8 cellular contexts compared by ENCODE assay signal in the genomic region with DNA sequence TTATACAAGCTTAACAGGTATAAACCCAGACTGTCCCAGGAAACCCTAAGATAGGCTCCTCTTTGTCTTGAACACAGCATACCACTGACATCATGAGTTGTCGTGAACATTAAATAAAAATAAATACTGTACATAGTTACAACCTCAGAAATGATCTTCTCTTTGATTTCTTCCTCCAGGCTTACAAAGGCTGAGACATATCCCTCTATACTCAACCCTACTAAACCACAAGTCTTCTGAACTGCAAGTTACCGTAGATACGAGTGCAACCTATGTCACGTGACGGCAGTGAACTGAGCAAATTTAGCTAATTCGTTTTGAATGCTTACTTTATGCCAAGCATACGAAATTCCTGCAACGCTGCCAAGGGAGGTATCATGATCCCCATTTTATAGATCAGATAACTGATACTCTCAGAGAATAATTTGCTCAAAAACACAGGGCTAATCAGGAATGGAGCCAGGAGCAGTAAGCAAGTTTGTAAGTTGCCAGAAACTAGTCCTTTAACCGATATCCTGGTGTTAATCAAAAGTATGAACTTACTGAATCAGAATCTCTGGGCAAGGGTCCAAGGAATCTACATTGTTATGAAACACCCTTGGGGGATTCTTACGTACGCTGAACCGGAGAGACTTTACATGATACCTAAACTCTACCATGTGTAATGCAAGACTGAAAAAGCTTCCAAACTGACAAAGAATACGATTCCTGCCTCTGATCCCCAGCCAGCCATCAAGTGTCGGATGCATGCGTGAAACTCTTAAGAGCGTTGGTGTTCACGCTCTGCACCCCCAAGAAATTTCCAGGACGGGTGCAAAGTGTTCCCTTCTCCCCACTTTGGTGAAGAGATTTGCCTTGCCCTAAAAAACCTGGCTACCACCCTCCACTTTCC.
DNase-seq lines count a peak whose midpoint lies in the region; ATAC-seq lines count a peak whose summit lies in the region.

No MANE protein-coding gene starts in this region.

- peaks cover 75 to 91% of the 10 kb centered on the region in 2 donors for H3K4me1 Mint-ChIP-seq in effector memory CD8-positive, alpha-beta T cell (ENCODE audit: low read depth in 2 of 2)

- DNase-seq in H4 (ENCODE audit: low spot score): peak; percentile 97
- peak; percentile 65 for DNase-seq in T1000 (lab: John Stamatoyannopoulos, UW)
- DNase-seq in effector memory CD8-positive, alpha-beta T cell: peak; percentile 51 to 56 (median 54)
- DNase-seq in stimulated activated CD4-positive, alpha-beta T cell treated with anti-CD3 and anti-CD28 coated beads, Interleukin-4, amount 100 ng/mL, for 24 hours: peak; percentile 58
- DNase-seq in HuH-7.5 (ENCODE audit: low spot score): no peak
- DNase-seq in midbrain (lab: John Stamatoyannopoulos, UW): no peak

- H3K27me3 Mint-ChIP-seq in effector memory CD8-positive, alpha-beta T cell: no peaks in the 10 kb centered on the region

- H3K9me3 Mint-ChIP-seq in effector memory CD8-positive, alpha-beta T cell: peaks cover 1 to 2% of the 10 kb centered on the region in 2 donors

- peak overlapping the region; percentile 64 to 76 for H3K4me3 Mint-ChIP-seq in effector memory CD8-positive, alpha-beta T cell

- H3K36me3 Mint-ChIP-seq in effector memory CD8-positive, alpha-beta T cell (ENCODE audit: insufficient read depth): peaks cover 17% of the 10 kb centered on the region

- peak; percentile 83 for ATAC-seq in effector memory CD8-positive, alpha-beta T cell (replicated peaks)
- ATAC-seq in GM21786 (IDR thresholded peaks at IDR 0.05; ENCODE audit: unreplicated experiment) (no peak), HG03460 (IDR thresholded peaks at IDR 0.05; ENCODE audit: unreplicated experiment) (no peak)

- H3K27ac Mint-ChIP-seq in effector memory CD8-positive, alpha-beta T cell: peak overlapping the region; percentile 97 to 99

Comparison
In these comparisons a context has a peak if more than half of its experiments do, and no peak if none do; other contexts are left out.
1. DNase-seq: peak in H4 (single experiment), T1000 (single experiment), effector memory CD8-positive, alpha-beta T cell (3 of 3) and stimulated activated CD4-positive, alpha-beta T cell treated with anti-CD3 and anti-CD28 coated beads, Interleukin-4, amount 100 ng/mL, for 24 hours (single experiment); none in HuH-7.5 (single experiment) and midbrain (single experiment).